8 cellular contexts compared by ENCODE assay signal in the genomic region with DNA sequence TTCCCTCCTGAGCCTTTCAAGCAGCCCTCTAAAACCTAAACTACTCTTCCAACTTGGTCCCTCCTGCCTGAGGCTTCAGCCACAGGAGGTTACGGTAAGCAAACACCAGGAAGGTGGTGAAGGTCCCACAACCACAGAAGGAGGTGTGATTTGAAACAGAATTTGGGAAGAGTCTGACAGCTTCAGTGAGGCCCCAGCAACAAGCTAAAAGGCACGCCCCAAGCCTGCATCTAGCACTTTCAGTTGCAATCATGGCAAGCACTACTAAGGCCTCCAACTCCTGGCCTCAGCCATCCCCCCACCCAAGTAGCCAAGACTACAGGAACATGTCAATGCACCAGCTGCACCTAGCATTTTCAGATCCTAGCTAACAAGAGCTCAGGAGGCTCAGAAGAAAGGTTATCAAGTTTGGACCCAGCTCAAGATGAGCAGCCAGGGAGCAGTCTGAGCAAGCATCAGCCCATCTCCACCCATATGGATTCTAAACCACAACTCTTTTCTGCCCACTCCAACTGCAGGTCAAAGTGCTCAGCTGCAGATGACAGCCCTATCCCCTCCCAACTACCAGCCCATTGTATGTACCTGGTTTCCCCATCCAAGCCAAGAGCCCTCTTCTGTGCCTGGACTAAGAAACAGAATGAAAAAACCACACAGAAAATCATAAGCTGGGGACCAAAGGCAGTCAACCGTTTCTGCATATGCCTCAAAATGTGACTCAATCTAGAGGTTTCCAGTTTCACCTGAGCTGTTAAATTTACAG. TPM values are rescaled to one million over a fixed set of nuclear protein-coding genes. Genes with fewer than 3 reads are reported as not detected.
DNase-seq lines count a peak whose midpoint lies in the region; ATAC-seq and TF ChIP-seq lines count a peak whose summit lies in the region.

No MANE protein-coding gene starts in this region.

- H3K9me3 Mint-ChIP-seq in activated naive CD4-positive, alpha-beta T cell treated with anti-CD3 and anti-CD28 coated beads, Interleukin-2, amount 50 U/mL, for 72 hours = no peaks in the 10 kb centered on the region

- no peaks in the 10 kb centered on the region for H3K27me3 ChIP-seq in HUES64 (ENCODE audit: insufficient read depth, low read length)
- no peaks in the 10 kb centered on the region for H3K27me3 ChIP-seq in liver (ENCODE audit: control insufficient read depth in 4 of 4, insufficient read depth in 4 of 4, low read length in 3 of 4)

- TF ChIP-seq RAD21 in liver (IDR thresholded peaks at IDR 0.05) = no peak

- H3K36me3 ChIP-seq in HUES64 (ENCODE audit: insufficient read depth, low read length) = peaks cover 44% of the 10 kb centered on the region
- peaks cover 5 to 24% (median 15%) of the 10 kb centered on the region in 4 donors for H3K36me3 ChIP-seq in liver (ENCODE audit: control insufficient read depth in 4 of 4, insufficient read depth in 3 of 4, low read depth in 1 of 4, low read length in 3 of 4)

- peaks cover 67% of the 10 kb centered on the region for H3K4me1 ChIP-seq in HUES64 (ENCODE audit: insufficient read depth, low read length)
- H3K4me1 ChIP-seq in liver (ENCODE audit: control insufficient read depth in 4 of 4, insufficient read depth in 4 of 4, low read length in 3 of 4) = peaks cover 6 to 53% (median 41%) of the 10 kb centered on the region in 4 donors

- H3K9me3 ChIP-seq in HUES64 (ENCODE audit: insufficient read depth, low read depth, low read length) = no peaks in the 10 kb centered on the region
- no peaks in the 10 kb centered on the region for H3K9me3 ChIP-seq in liver (ENCODE audit: control insufficient read depth in 4 of 4, low read length in 3 of 4)

- H3K27ac ChIP-seq in HUES64 (ENCODE audit: low read depth, low read length) (peak overlapping the region; percentile 88), liver (ENCODE audit: low read depth in 1 of 2, low read length in 2 of 2) (peak overlapping the region; percentile 60 to 75)

- WGBS in HUES64 = 80% methylated on average over 3 of the region's 3 CpGs
- 70% methylated on average over 3 of the region's 3 CpGs for WGBS in liver

- TF ChIP-seq CTCF in liver (IDR thresholded peaks at IDR 0.05; ENCODE audit: low read depth, low read length, missing input control) = no peak

- DNase-seq in activated effector memory CD4-positive, alpha-beta T cell treated with anti-CD3 and anti-CD28 coated beads, Interleukin-2, amount 50 U/mL, for 16 hours = peak; percentile 77
- no peak for DNase-seq in activated effector memory CD4-positive, alpha-beta T cell treated with Interleukin-2 at 50 U/mL for 16 hours
- peak in 1 of 2 donors; percentile 71 for DNase-seq in activated naive CD4-positive, alpha-beta T cell treated with anti-CD3 and anti-CD28 coated beads, Interleukin-2, amount 50 U/mL, for 72 hours (ENCODE audit: low spot score in 2 of 2)
- DNase-seq in ureter (ENCODE audit: low spot score) (peak; percentile 43), T-helper 9 cell (no peak), NCI-H1417 treated with DMSO at 0.1 percent for 48 hours (lab: John Stamatoyannopoulos, UW) (no peak)

- H3K9ac ChIP-seq in HUES64 (ENCODE audit: low read depth, low read length) (peak overlapping the region; percentile 34), liver (ENCODE audit: low read depth in 1 of 2, low read length in 2 of 2) (no peak overlapping the region)

- H3K36me3 Mint-ChIP-seq in activated naive CD4-positive, alpha-beta T cell treated with anti-CD3 and anti-CD28 coated beads, Interleukin-2, amount 50 U/mL, for 72 hours = peaks cover 20 to 45% of the 10 kb centered on the region in 2 donors

- H3K4me3 ChIP-seq in HUES64 (ENCODE audit: low read length) = no peak overlapping the region
- no peak overlapping the region for H3K4me3 ChIP-seq in liver (ENCODE audit: low read depth in 1 of 3, low read length in 3 of 3)

- ATAC-seq in activated naive CD4-positive, alpha-beta T cell treated with anti-CD3 and anti-CD28 coated beads, Interleukin-2, amount 50 U/mL, for 72 hours = peak; percentile 28 to 51

- H3K27ac Mint-ChIP-seq in activated naive CD4-positive, alpha-beta T cell treated with anti-CD3 and anti-CD28 coated beads, Interleukin-2, amount 50 U/mL, for 72 hours = peak overlapping the region; percentile 99

TF ChIP-seq in liver, 16 proteins besides CTCF, POLR2A, EP300 and RAD21:
- no peak for TF ChIP-seq HNF4G (IDR thresholded peaks at IDR 0.05)
- no peak for TF ChIP-seq EGR1 (IDR thresholded peaks at IDR 0.05; ENCODE audit: low read depth in 2 of 2)
- TF ChIP-seq, protein P1, sequence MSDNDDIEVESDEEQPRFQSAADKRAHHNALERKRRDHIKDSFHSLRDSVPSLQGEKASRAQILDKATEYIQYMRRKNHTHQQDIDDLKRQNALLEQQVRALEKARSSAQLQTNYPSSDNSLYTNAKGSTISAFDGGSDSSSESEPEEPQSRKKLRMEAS (IDR thresholded peaks at IDR 0.05) = no peak
- TF ChIP-seq SP1 (IDR thresholded peaks at IDR 0.05) = no peak
- TF ChIP-seq TAF1 (conservative IDR thresholded peaks at IDR 0.05) = no peak
- TF ChIP-seq, protein P2, sequence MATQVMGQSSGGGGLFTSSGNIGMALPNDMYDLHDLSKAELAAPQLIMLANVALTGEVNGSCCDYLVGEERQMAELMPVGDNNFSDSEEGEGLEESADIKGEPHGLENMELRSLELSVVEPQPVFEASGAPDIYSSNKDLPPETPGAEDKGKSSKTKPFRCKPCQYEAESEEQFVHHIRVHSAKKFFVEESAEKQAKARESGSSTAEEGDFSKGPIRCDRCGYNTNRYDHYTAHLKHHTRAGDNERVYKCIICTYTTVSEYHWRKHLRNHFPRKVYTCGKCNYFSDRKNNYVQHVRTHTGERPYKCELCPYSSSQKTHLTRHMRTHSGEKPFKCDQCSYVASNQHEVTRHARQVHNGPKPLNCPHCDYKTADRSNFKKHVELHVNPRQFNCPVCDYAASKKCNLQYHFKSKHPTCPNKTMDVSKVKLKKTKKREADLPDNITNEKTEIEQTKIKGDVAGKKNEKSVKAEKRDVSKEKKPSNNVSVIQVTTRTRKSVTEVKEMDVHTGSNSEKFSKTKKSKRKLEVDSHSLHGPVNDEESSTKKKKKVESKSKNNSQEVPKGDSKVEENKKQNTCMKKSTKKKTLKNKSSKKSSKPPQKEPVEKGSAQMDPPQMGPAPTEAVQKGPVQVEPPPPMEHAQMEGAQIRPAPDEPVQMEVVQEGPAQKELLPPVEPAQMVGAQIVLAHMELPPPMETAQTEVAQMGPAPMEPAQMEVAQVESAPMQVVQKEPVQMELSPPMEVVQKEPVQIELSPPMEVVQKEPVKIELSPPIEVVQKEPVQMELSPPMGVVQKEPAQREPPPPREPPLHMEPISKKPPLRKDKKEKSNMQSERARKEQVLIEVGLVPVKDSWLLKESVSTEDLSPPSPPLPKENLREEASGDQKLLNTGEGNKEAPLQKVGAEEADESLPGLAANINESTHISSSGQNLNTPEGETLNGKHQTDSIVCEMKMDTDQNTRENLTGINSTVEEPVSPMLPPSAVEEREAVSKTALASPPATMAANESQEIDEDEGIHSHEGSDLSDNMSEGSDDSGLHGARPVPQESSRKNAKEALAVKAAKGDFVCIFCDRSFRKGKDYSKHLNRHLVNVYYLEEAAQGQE (IDR thresholded peaks at IDR 0.05) = no peak
- TF ChIP-seq, protein P3, sequence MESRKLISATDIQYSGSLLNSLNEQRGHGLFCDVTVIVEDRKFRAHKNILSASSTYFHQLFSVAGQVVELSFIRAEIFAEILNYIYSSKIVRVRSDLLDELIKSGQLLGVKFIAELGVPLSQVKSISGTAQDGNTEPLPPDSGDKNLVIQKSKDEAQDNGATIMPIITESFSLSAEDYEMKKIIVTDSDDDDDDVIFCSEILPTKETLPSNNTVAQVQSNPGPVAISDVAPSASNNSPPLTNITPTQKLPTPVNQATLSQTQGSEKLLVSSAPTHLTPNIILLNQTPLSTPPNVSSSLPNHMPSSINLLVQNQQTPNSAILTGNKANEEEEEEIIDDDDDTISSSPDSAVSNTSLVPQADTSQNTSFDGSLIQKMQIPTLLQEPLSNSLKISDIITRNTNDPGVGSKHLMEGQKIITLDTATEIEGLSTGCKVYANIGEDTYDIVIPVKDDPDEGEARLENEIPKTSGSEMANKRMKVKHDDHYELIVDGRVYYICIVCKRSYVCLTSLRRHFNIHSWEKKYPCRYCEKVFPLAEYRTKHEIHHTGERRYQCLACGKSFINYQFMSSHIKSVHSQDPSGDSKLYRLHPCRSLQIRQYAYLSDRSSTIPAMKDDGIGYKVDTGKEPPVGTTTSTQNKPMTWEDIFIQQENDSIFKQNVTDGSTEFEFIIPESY (IDR thresholded peaks at IDR 0.05) = no peak
- no peak for TF ChIP-seq NR2F2 (IDR thresholded peaks at IDR 0.05)
- no peak for TF ChIP-seq FOXA2 (IDR thresholded peaks at IDR 0.05)
- no peak for TF ChIP-seq JUND (IDR thresholded peaks at IDR 0.05)
- no peak for TF ChIP-seq FOXA1 (IDR thresholded peaks at IDR 0.05)

RNA-seq across cellular contexts. Expression of a gene that starts 10.4 kb away (rescaled TPM):
- polyA plus RNA-seq in HUES64 (2013, experiment 1 of 2) = 3.4 TPM
- 4.6 TPM for polyA plus RNA-seq in HUES64 (2013, experiment 2 of 2)
- 10 to 100 TPM; 17.6 to 97.3 TPM for total RNA-seq in activated naive CD4-positive, alpha-beta T cell treated with anti-CD3 and anti-CD28 coated beads, Interleukin-2, amount 50 U/mL, for 72 hours
- total RNA-seq in liver = 100 to 1,000 TPM in 1 of 2 donors, 10 to 100 TPM in 1; 53.6 to 110 TPM
- 10 to 100 TPM; 22.6 to 22.7 TPM for polyA plus RNA-seq in liver
- 546 TPM for total RNA-seq in ureter

RNA-seq across cellular contexts. Expression of a gene that starts 16.6 kb away (rescaled TPM):
- 1,523 TPM for polyA plus RNA-seq in HUES64 (2013, experiment 1 of 2)
- 1,614 TPM for polyA plus RNA-seq in HUES64 (2013, experiment 2 of 2)
- total RNA-seq in activated naive CD4-positive, alpha-beta T cell treated with anti-CD3 and anti-CD28 coated beads, Interleukin-2, amount 50 U/mL, for 72 hours = 1,000 to 10,000 TPM; 1,622 to 2,023 TPM
- total RNA-seq in liver (100 to 1,000 TPM; 373 to 640 TPM), ureter (1,627 TPM)
- 100 to 1,000 TPM; 251 to 566 TPM for polyA plus RNA-seq in liver

RNA-seq across cellular contexts. Expression of a gene that starts 34.3 kb away (rescaled TPM):
- polyA plus RNA-seq in HUES64 (2013, experiment 1 of 2) = 11.8 TPM
- polyA plus RNA-seq in HUES64 (2013, experiment 2 of 2) = 13.8 TPM
- 10 to 100 TPM; 31.8 to 34.9 TPM for total RNA-seq in activated naive CD4-positive, alpha-beta T cell treated with anti-CD3 and anti-CD28 coated beads, Interleukin-2, amount 50 U/mL, for 72 hours
- total RNA-seq in liver (10 to 100 TPM in 1 of 2 donors, 1 to 10 TPM in 1; 5.6 to 12.1 TPM), ureter (30.4 TPM)
- polyA plus RNA-seq in liver = 10 to 100 TPM; 15.2 to 15.8 TPM

RNA-seq across cellular contexts. Expression of a gene that starts 44.6 kb away (rescaled TPM):
- 99.8 TPM for polyA plus RNA-seq in HUES64 (2013, experiment 1 of 2)
- 97.7 TPM for polyA plus RNA-seq in HUES64 (2013, experiment 2 of 2)
- total RNA-seq in activated naive CD4-positive, alpha-beta T cell treated with anti-CD3 and anti-CD28 coated beads, Interleukin-2, amount 50 U/mL, for 72 hours = 100 to 1,000 TPM; 180 to 259 TPM
- total RNA-seq in liver (10 to 100 TPM; 43.1 to 55.3 TPM), ureter (128 TPM)
- polyA plus RNA-seq in liver = 10 to 100 TPM in 1 of 2 donors, 1 to 10 TPM in 1; 4.4 to 21.4 TPM

RNA-seq across cellular contexts. Expression of a gene that starts 55.5 kb away (rescaled TPM):
- 10.8 TPM for polyA plus RNA-seq in HUES64 (2013, experiment 1 of 2)
- 11.2 TPM for polyA plus RNA-seq in HUES64 (2013, experiment 2 of 2)
- 100 to 1,000 TPM; 104 to 141 TPM for total RNA-seq in activated naive CD4-positive, alpha-beta T cell treated with anti-CD3 and anti-CD28 coated beads, Interleukin-2, amount 50 U/mL, for 72 hours
- 10 to 100 TPM in 1 of 2 donors, 1 to 10 TPM in 1; 6.0 to 17.2 TPM for total RNA-seq in liver
- polyA plus RNA-seq in liver = 10 to 100 TPM in 1 of 2 donors, 1 to 10 TPM in 1; 9.9 to 19.3 TPM
- 83.2 TPM for total RNA-seq in ureter

Comparison
In these comparisons a context has a peak if more than half of its experiments do, and no peak if none do; other contexts are left out.
1. DNase-seq: peak in activated effector memory CD4-positive, alpha-beta T cell treated with anti-CD3 and anti-CD28 coated beads, Interleukin-2, amount 50 U/mL, for 16 hours (single experiment) and ureter (single experiment); none in activated effector memory CD4-positive, alpha-beta T cell treated with Interleukin-2 at 50 U/mL for 16 hours (single experiment), T-helper 9 cell (single experiment) and NCI-H1417 treated with DMSO at 0.1 percent for 48 hours (single experiment).